1 cellular context compared by ENCODE assay signal in genomic region chr1:165598676-165599059, GRCh38.
TF ChIP-seq lines count a peak whose summit lies in the region.

No MANE protein-coding gene starts in this region.

TF ChIP-seq in SK-N-SH, 30 proteins besides CTCF, POLR2A, EP300 and RAD21 (continued from another document):
- TF ChIP-seq REST (IDR thresholded peaks at IDR 0.05; ENCODE audit: low read depth, low read length) = no peak
- TF ChIP-seq NRF1 (IDR thresholded peaks at IDR 0.05; ENCODE audit: low read depth, low read length) = no peak
- no peak for TF ChIP-seq GABPA (IDR thresholded peaks at IDR 0.05; ENCODE audit: low read depth)
